Comparison of ENCODE assay signal across 13 cellular contexts in the genomic region with DNA sequence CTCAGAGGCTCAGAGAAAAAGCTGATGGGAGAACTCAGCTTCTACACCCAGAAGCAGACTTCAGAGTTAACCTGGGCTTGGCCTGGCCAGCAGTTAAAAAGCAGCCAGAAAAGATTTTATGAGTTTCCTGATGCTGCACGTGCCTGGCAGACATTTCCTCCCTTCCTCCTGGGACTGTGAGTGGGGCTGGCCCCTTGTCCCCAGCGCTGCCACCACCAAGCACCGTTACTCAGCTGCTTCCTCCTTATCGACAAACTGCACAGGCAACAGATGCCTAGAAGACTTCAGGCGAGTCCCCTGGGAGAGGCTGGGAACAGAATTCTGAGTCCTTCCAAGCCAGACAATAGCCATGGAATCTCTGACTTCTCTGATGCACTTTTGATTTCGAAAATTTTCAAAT. TPM values are rescaled to one million over a fixed set of nuclear protein-coding genes. Genes with fewer than 3 reads are reported as not detected.
DNase-seq lines count a peak whose midpoint lies in the region; ATAC-seq and TF ChIP-seq lines count a peak whose summit lies in the region.
"Had no signal": no experiment of that assay in that cellular context is flagged by ENCODE, and none has a peak within 500 bp of the region (broad histone marks: within the 10 kb centered on the region; RNA-seq: fewer than 3 reads in every experiment).

No MANE protein-coding gene starts in this region.

- H3K36me3 ChIP-seq in colonic mucosa, result no peaks in the 10 kb centered on the region
- peaks cover 2 to 39% of the 10 kb centered on the region in 2 donors for H3K36me3 ChIP-seq in neuronal stem cell (replicated peaks in 1 of 2; ENCODE audit: control insufficient read depth in 2 of 2, insufficient read depth in 2 of 2, low read length in 2 of 2)

- H3K9me3 Mint-ChIP-seq in activated CD8-positive, alpha-beta T cell treated with anti-CD3 and anti-CD28 coated beads for 36 hours, result no peaks in the 10 kb centered on the region
- no peaks in the 10 kb centered on the region for H3K9me3 Mint-ChIP-seq in stimulated activated naive CD8-positive, alpha-beta T cell treated with anti-CD3 and anti-CD28 coated beads, Interleukin-15, amount 100 ng/mL, for 72 hours

- ATAC-seq in activated CD8-positive, alpha-beta T cell treated with anti-CD3 and anti-CD28 coated beads for 36 hours, result no peak
- ATAC-seq in foreskin keratinocyte, result no peak
- ATAC-seq in stimulated activated naive CD8-positive, alpha-beta T cell treated with anti-CD3 and anti-CD28 coated beads, Interleukin-15, amount 100 ng/mL, for 72 hours, result no peak
- ATAC-seq: HCT116, left lobe of liver had no signal

- H3K79me1 ChIP-seq in neuronal stem cell (ENCODE audit: low read depth, low read length), result no peaks in the 10 kb centered on the region

- no CpG with 5 or more reads among the region's 6 CpGs for WGBS in neuronal stem cell (ENCODE audit: extremely low coverage in 2 of 2, insufficient read length in 2 of 2, insufficient replicate concordance in 1 of 2), 2 donors

- intact Hi-C loops in colonic mucosa (cut with DNase I), result no loop called here
- intact Hi-C loops in activated CD8-positive, alpha-beta T cell treated with anti-CD3 and anti-CD28 coated beads for 36 hours (cut with micrococcal nuclease), result no loop called here

- no peaks in the 10 kb centered on the region for H3K4me1 Mint-ChIP-seq in activated CD8-positive, alpha-beta T cell treated with anti-CD3 and anti-CD28 coated beads for 36 hours (ENCODE audit: low read depth)
- peaks cover 5% of the 10 kb centered on the region for H3K4me1 Mint-ChIP-seq in stimulated activated naive CD8-positive, alpha-beta T cell treated with anti-CD3 and anti-CD28 coated beads, Interleukin-15, amount 100 ng/mL, for 72 hours

- H3K36me3 Mint-ChIP-seq in activated CD8-positive, alpha-beta T cell treated with anti-CD3 and anti-CD28 coated beads for 36 hours (ENCODE audit: low read depth), result no peaks in the 10 kb centered on the region

- no peak overlapping the region for H3K23ac ChIP-seq in neuronal stem cell (ENCODE audit: low read depth, low read length, poor library complexity)

- no peak overlapping the region for H3K4ac ChIP-seq in neuronal stem cell (ENCODE audit: low read length)

- H3K9ac ChIP-seq in colonic mucosa (ENCODE audit: low read depth in 2 of 2, low read length in 2 of 2) (peak overlapping the region in 1 of 2 donors; percentile 69), neuronal stem cell (ENCODE audit: low read depth, low read length, poor library complexity) (no peak overlapping the region)

- no peak overlapping the region for H3K27ac Mint-ChIP-seq in activated CD8-positive, alpha-beta T cell treated with anti-CD3 and anti-CD28 coated beads for 36 hours
- peak overlapping the region in 1 of 2 donors; percentile 84 for H3K27ac Mint-ChIP-seq in stimulated activated naive CD8-positive, alpha-beta T cell treated with anti-CD3 and anti-CD28 coated beads, Interleukin-15, amount 100 ng/mL, for 72 hours

- H3K27me3 Mint-ChIP-seq in activated CD8-positive, alpha-beta T cell treated with anti-CD3 and anti-CD28 coated beads for 36 hours, result no peaks in the 10 kb centered on the region
- peaks cover 28% of the 10 kb centered on the region for H3K27me3 Mint-ChIP-seq in stimulated activated naive CD8-positive, alpha-beta T cell treated with anti-CD3 and anti-CD28 coated beads, Interleukin-15, amount 100 ng/mL, for 72 hours

- no peak overlapping the region for H2AK5ac ChIP-seq in neuronal stem cell (ENCODE audit: low read depth, low read length)

- no peak overlapping the region for H2BK15ac ChIP-seq in neuronal stem cell (ENCODE audit: low read length)

- H3K18ac ChIP-seq in neuronal stem cell (ENCODE audit: low read length), result no peak overlapping the region

- H3K4me3 ChIP-seq in colonic mucosa (no peak overlapping the region), neuronal stem cell (ENCODE audit: low read length in 2 of 2) (no peak overlapping the region)
- H3K4me3 ChIP-seq: SJSA1 had no signal

- H3K4me1 ChIP-seq in colonic mucosa, result peaks cover 14% of the 10 kb centered on the region
- H3K4me1 ChIP-seq in neuronal stem cell (ENCODE audit: control insufficient read depth in 2 of 2, insufficient read depth in 1 of 2, low read depth in 1 of 2, low read length in 2 of 2), result peaks cover 41 to 50% of the 10 kb centered on the region in 2 donors
- no peaks in the 10 kb centered on the region for H3K4me1 ChIP-seq in foreskin keratinocyte

- no peaks in the 10 kb centered on the region for H3K27me3 ChIP-seq in colonic mucosa
- no peaks in the 10 kb centered on the region for H3K27me3 ChIP-seq in neuronal stem cell (ENCODE audit: control insufficient read depth in 3 of 3, insufficient read depth in 3 of 3, low read depth in 1 of 3, low read length in 3 of 3)
- H3K27me3 ChIP-seq in foreskin keratinocyte, result no peaks in the 10 kb centered on the region
- H3K27me3 ChIP-seq: SJSA1 had no signal

- H2BK5ac ChIP-seq in neuronal stem cell (ENCODE audit: low read length), result no peak overlapping the region

- H2BK12ac ChIP-seq in neuronal stem cell (ENCODE audit: low read length), result no peak overlapping the region

- no peak overlapping the region for H3K14ac ChIP-seq in neuronal stem cell (ENCODE audit: low read length)

- peak overlapping the region; percentile 63 for H3K27ac ChIP-seq in colonic mucosa
- H3K27ac ChIP-seq in neuronal stem cell (replicated peaks; ENCODE audit: low read length), result peak overlapping the region; percentile 51
- no peak overlapping the region for H3K27ac ChIP-seq in foreskin keratinocyte
- H3K27ac ChIP-seq: SJSA1 had no signal

- H4K8ac ChIP-seq in neuronal stem cell (ENCODE audit: low read depth, low read length), result no peak overlapping the region

- TF ChIP-seq CTCF in colonic mucosa (IDR thresholded peaks at IDR 0.05) (no peak), foreskin keratinocyte (conservative IDR thresholded peaks at IDR 0.05) (no peak)
- TF ChIP-seq CTCF in activated CD8-positive, alpha-beta T cell treated with anti-CD3 and anti-CD28 coated beads for 36 hours (IDR thresholded peaks at IDR 0.05), result no peak

- no peak overlapping the region for H3K4me3 Mint-ChIP-seq in activated CD8-positive, alpha-beta T cell treated with anti-CD3 and anti-CD28 coated beads for 36 hours
- H3K4me3 Mint-ChIP-seq in stimulated activated naive CD8-positive, alpha-beta T cell treated with anti-CD3 and anti-CD28 coated beads, Interleukin-15, amount 100 ng/mL, for 72 hours, result no peak overlapping the region

- no peak overlapping the region for H2AFZ ChIP-seq in neuronal stem cell (ENCODE audit: low read length)

- CTCF ChIA-PET in activated CD8-positive, alpha-beta T cell treated with anti-CD3 and anti-CD28 coated beads for 36 hours (lab: Charles Lee), result no interaction called here

- no peak overlapping the region for H3K4me2 ChIP-seq in neuronal stem cell (ENCODE audit: insufficient read depth, low read length, poor library complexity, severe bottlenecking)

- H3K9me3 ChIP-seq in colonic mucosa (no peaks in the 10 kb centered on the region), neuronal stem cell (replicated peaks in 1 of 2; ENCODE audit: control insufficient read depth in 2 of 2, insufficient read depth in 1 of 2, low read depth in 1 of 2, low read length in 2 of 2) (no peaks in the 10 kb centered on the region)
- H3K9me3 ChIP-seq: SJSA1 had no signal

- POLR2A ChIA-PET in activated CD8-positive, alpha-beta T cell treated with anti-CD3 and anti-CD28 coated beads for 36 hours (lab: Charles Lee), result no interaction called here

- H2BK120ac ChIP-seq in neuronal stem cell (ENCODE audit: low read depth, low read length), result no peak overlapping the region

- H4K91ac ChIP-seq in neuronal stem cell (ENCODE audit: low read depth, low read length, poor library complexity), result no peak overlapping the region

- DNase-seq in DMS 273 (lab: John Stamatoyannopoulos, UW; ENCODE audit: unreplicated experiment) (peak; percentile 65), Kasumi-1 (lab: John Stamatoyannopoulos, UW) (peak; percentile 90 to 92), colonic mucosa (peak; percentile 80), neuronal stem cell (ENCODE audit: low spot score) (no peak), NCI-H774 (lab: John Stamatoyannopoulos, UW) (no peak), foreskin keratinocyte (no peak)
- no peak for DNase-seq in activated CD8-positive, alpha-beta T cell treated with anti-CD3 and anti-CD28 coated beads for 36 hours
- no peak for DNase-seq in stimulated activated naive CD8-positive, alpha-beta T cell treated with anti-CD3 and anti-CD28 coated beads, Interleukin-15, amount 100 ng/mL, for 72 hours
- DNase-seq: NCI-H2081 had no signal

RNA-seq across cellular contexts. Expression of gene FABP6, which starts 33.4 kb away (rescaled TPM):
- total RNA-seq in colonic mucosa, result not detected
- polyA plus RNA-seq in neuronal stem cell (2013, experiment 1 of 2), result 2.6 TPM
- 2.3 TPM for polyA plus RNA-seq in neuronal stem cell (2013, experiment 2 of 2)
- not detected for total RNA-seq in activated CD8-positive, alpha-beta T cell treated with anti-CD3 and anti-CD28 coated beads for 36 hours
- total RNA-seq in foreskin keratinocyte, result not detected in 2 replicates
- 0.07 TPM in 1 of 2 replicates, not detected in the other for polyA plus RNA-seq in foreskin keratinocyte
- total RNA-seq: left lobe of liver, renal cortical epithelial cell, SJSA1 had no signal

RNA-seq across cellular contexts. Expression of gene CCNJL, which starts 49.7 kb away (rescaled TPM):
- total RNA-seq in colonic mucosa (10 to 100 TPM; 14.6 to 21.6 TPM), foreskin keratinocyte (3.1 and 3.5 TPM in 2 replicates)
- polyA plus RNA-seq in neuronal stem cell (2013, experiment 1 of 2), result 21.2 TPM
- 20.8 TPM for polyA plus RNA-seq in neuronal stem cell (2013, experiment 2 of 2)
- not detected for total RNA-seq in activated CD8-positive, alpha-beta T cell treated with anti-CD3 and anti-CD28 coated beads for 36 hours
- polyA plus RNA-seq in foreskin keratinocyte, result 2.5 TPM in 2 replicates

Comparison
In these comparisons a context has a peak if more than half of its experiments do, and no peak if none do; other contexts are left out.
1. DNase-seq: peak in DMS 273 (single experiment), Kasumi-1 (2 of 2) and colonic mucosa (single experiment); none in neuronal stem cell (single experiment), activated CD8-positive, alpha-beta T cell treated with anti-CD3 and anti-CD28 coated beads for 36 hours (single experiment), NCI-H774 (single experiment), foreskin keratinocyte (0 of 2) and stimulated activated naive CD8-positive, alpha-beta T cell treated with anti-CD3 and anti-CD28 coated beads, Interleukin-15, amount 100 ng/mL, for 72 hours (0 of 2).